17 cellular contexts compared by ENCODE assay signal in the genomic region with DNA sequence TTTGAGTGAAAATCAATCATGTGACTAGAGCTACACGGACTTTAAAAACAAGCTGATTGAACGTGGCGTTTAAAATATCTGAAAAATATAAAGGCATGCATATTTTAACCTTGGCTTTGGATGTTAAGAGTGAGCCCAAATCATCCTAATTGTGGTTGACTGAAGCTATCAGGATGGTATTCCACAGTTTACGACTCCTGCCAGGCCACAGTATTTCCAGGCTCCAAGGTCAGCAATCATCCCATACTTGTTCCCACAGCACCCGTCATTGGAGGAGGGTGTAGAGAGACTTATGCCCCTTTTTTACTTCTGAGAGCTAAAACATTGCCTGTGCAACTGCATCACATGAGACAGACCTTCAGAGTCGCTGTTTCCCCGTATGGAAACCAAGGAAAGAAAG. TPM values are rescaled to one million over a fixed set of nuclear protein-coding genes. Genes with fewer than 3 reads are reported as not detected.
DNase-seq lines count a peak whose midpoint lies in the region; ATAC-seq, FAIRE-seq and TF ChIP-seq lines count a peak whose summit lies in the region.
"Had no signal": no experiment of that assay in that cellular context is flagged by ENCODE, and none has a peak within 500 bp of the region (broad histone marks: within the 10 kb centered on the region; RNA-seq: fewer than 3 reads in every experiment).

No MANE protein-coding gene starts in this region.

- H3K79me1 ChIP-seq in H1 (ENCODE audit: low read depth, low read length): no peaks in the 10 kb centered on the region
- H3K79me1 ChIP-seq in mesendoderm (ENCODE audit: low read length): no peaks in the 10 kb centered on the region

- H3K56ac ChIP-seq in H1 (replicated peaks; ENCODE audit: insufficient read length, low read depth, low read length): no peak overlapping the region
- H3K56ac ChIP-seq in mesendoderm (ENCODE audit: low read length): no peak overlapping the region

- H4K8ac ChIP-seq in H1 (ENCODE audit: extremely low read depth, insufficient read depth, low read length) (no peak overlapping the region), mesendoderm (ENCODE audit: low read depth, low read length) (no peak overlapping the region)

- H3K79me2 ChIP-seq in SK-N-SH (ENCODE audit: insufficient read depth) (no peaks in the 10 kb centered on the region), H1 (ENCODE audit: control insufficient read depth in 1 of 2, insufficient read depth in 2 of 2, low read length in 2 of 2) (no peaks in the 10 kb centered on the region), mesendoderm (ENCODE audit: control insufficient read depth, insufficient read depth, low read length) (no peaks in the 10 kb centered on the region)

- H3K9ac ChIP-seq in SK-N-SH (no peak overlapping the region), H1 (replicated peaks in 1 of 4; ENCODE audit: extremely low read depth in 1 of 4, low read depth in 3 of 4, low read length in 3 of 4) (no peak overlapping the region), mesendoderm (ENCODE audit: low read length) (no peak overlapping the region), stomach smooth muscle (ENCODE audit: low read length in 2 of 2) (no peak overlapping the region)

- POLR2A ChIA-PET in SK-N-SH (lab: Yijun Ruan, JAX) (no interaction called here), H1 (lab: Charles Lee; ENCODE audit: partially characterized antibody) (no interaction called here)

- H2BK15ac ChIP-seq in H1 (ENCODE audit: low read length): no peak overlapping the region
- H2BK15ac ChIP-seq in mesendoderm (replicated peaks; ENCODE audit: low read depth): no peak overlapping the region

- no peak overlapping the region for H3K14ac ChIP-seq in H1 (ENCODE audit: insufficient read length)

- H3F3A ChIP-seq in SK-N-SH (replicated peaks; ENCODE audit: insufficient read depth): no peaks in the 10 kb centered on the region

- ATAC-seq in GM19351 (IDR thresholded peaks at IDR 0.05; ENCODE audit: unreplicated experiment): no peak
- ATAC-seq: CD8-positive, alpha-beta T cell; HCT116 had no signal

- H2AFZ ChIP-seq in SK-N-SH (ENCODE audit: low read depth) (no peak overlapping the region; the same call in 1 of the 2 replicates), H1 (ENCODE audit: low read length) (0 out of 2 replicates have a peak overlapping the region, but pooled peaks have one; percentile 31)

- H3K23me2 ChIP-seq in H1 (ENCODE audit: low read depth, low read length): no peaks in the 10 kb centered on the region

- H3K4me3 ChIP-seq in SK-N-SH (ENCODE audit: low read depth in 2 of 2, low read length in 1 of 2): no peak overlapping the region
- no peak overlapping the region for H3K4me3 ChIP-seq in H1 (ENCODE audit: extremely low read depth in 1 of 4, insufficient read depth in 2 of 4, low read depth in 3 of 4, low read length in 4 of 4)
- H3K4me3 ChIP-seq in mesendoderm (ENCODE audit: low read length): no peak overlapping the region
- peak overlapping the region; percentile 36 to 47 for H3K4me3 ChIP-seq in stomach smooth muscle (ENCODE audit: low read length in 2 of 2)
- H3K4me3 ChIP-seq in ascending aorta: no peak overlapping the region

- no peak for TF ChIP-seq POLR2A in H1 (IDR thresholded peaks at IDR 0.05; ENCODE audit: control extremely low read depth in 1 of 2, low read depth in 2 of 2, low read length in 2 of 2)

- WGBS in SK-N-SH (ENCODE audit: low lambda C conversion rate): 51% methylated on average over 7 of the region's 7 CpGs
- 87% methylated on average over 7 of the region's 7 CpGs; no CpG with 5 or more reads in 1 of the 2 experiments for WGBS in H1 (ENCODE audit: extremely low coverage in 1 of 2, insufficient coverage in 1 of 2, insufficient read length in 1 of 2, insufficient replicate concordance in 2 of 2, low coverage in 1 of 2, low lambda C conversion rate in 2 of 2, missing lambda C conversion rate in 1 of 2), 2 experiments
- WGBS in mesendoderm (ENCODE audit: extremely low coverage, insufficient coverage, low lambda C conversion rate): no CpG with 5 or more reads among the region's 7 CpGs

- TF ChIP-seq EP300 in SK-N-SH (IDR thresholded peaks at IDR 0.05; ENCODE audit: borderline replicate concordance in 1 of 2, low read depth in 1 of 2, low read length in 1 of 2) (peak; percentile 15 to 56; a peak in 3 of 4 replicates), H1 (IDR thresholded peaks at IDR 0.05; ENCODE audit: borderline replicate concordance in 1 of 2, low read depth in 2 of 2, low read length in 2 of 2) (no peak)

- intact Hi-C loops in ascending aorta (cut with DNase I): no loop called here

- H3K4me1 ChIP-seq in SK-N-SH (ENCODE audit: control insufficient read depth in 1 of 2, insufficient read depth in 2 of 2, low read depth in 1 of 2, low read length in 1 of 2): peaks cover 0 to 2% of the 10 kb centered on the region in 2 experiments; a peak in 2 of 4 replicates
- H3K4me1 ChIP-seq in H1 (replicated peaks in 1 of 4; ENCODE audit: control insufficient read depth in 3 of 4, insufficient read depth in 4 of 4, low read length in 3 of 4): no peaks in the 10 kb centered on the region
- H3K4me1 ChIP-seq in mesendoderm (ENCODE audit: control insufficient read depth, low read depth, low read length): no peaks in the 10 kb centered on the region
- no peaks in the 10 kb centered on the region for H3K4me1 ChIP-seq in stomach smooth muscle (ENCODE audit: control insufficient read depth, insufficient read depth, low read length)
- H3K4me1 ChIP-seq in ascending aorta: no peaks in the 10 kb centered on the region

- no peak overlapping the region for H2BK20ac ChIP-seq in H1 (ENCODE audit: low read length)

- H2BK5ac ChIP-seq in H1 (ENCODE audit: low read depth, low read length): no peak overlapping the region
- no peak overlapping the region for H2BK5ac ChIP-seq in mesendoderm (ENCODE audit: low read length)

- H3K9me3 ChIP-seq in SK-N-SH (no peaks in the 10 kb centered on the region), H1 (ENCODE audit: insufficient read depth in 2 of 2, low read depth in 1 of 2, low read length in 1 of 2) (no peaks in the 10 kb centered on the region), stomach smooth muscle (ENCODE audit: control insufficient read depth in 2 of 2, low read length in 2 of 2) (no peaks in the 10 kb centered on the region), ascending aorta (no peaks in the 10 kb centered on the region)
- H3K9me3 ChIP-seq: BE2C had no signal

- H3K27ac ChIP-seq in SK-N-SH (ENCODE audit: low read depth in 2 of 2, low read length in 1 of 2) (peak overlapping the region in 1 of 2 experiments; percentile 79; a peak in 2 of 4 replicates), H1 (ENCODE audit: low read depth, low read length) (no peak overlapping the region), mesendoderm (ENCODE audit: low read depth, low read length) (no peak overlapping the region), stomach smooth muscle (ENCODE audit: low read length) (peak overlapping the region; percentile 7), ascending aorta (no peak overlapping the region)

- DNase-seq in SK-N-SH: no peak
- DNase-seq in H1 (ENCODE audit: low read depth in 1 of 2, low spot score in 2 of 2): no peak
- peak; percentile 32 for DNase-seq in mesendoderm
- DNase-seq in iPS-NIHi11 (ENCODE audit: low spot score): no peak
- no peak for DNase-seq in ascending aorta (ENCODE audit: low spot score in 2 of 2)
- DNase-seq: BE2C; CD8-positive, alpha-beta T cell; NCI-H1417 treated with DMSO at 0.1 percent for 48 hours; NCI-H1930; NCI-H446; NCI-H69; NK-92 treated with Interleukin-12 subunit alpha and Interleukin-12 subunit beta, amount 100 ng/mL, for 24 hours; OCI-M1; SHP77 treated with DMSO at 0.1 percent for 48 hours had no signal

- CTCF ChIA-PET in SK-N-SH (lab: Yijun Ruan, JAX): interaction anchor here (1.3 to 2.7 kb wide), 4 partner anchors 12 to 659 kb away, joined by 4 to 9 read pairs (median 6); no protein-coding TSS in a partner anchor
- CTCF ChIA-PET in H1 (lab: Charles Lee; ENCODE audit: partially characterized antibody): interaction anchor here (1.1 kb wide), 1 partner anchor 18 kb away, joined by 3 read pairs; no protein-coding TSS in a partner anchor

- H4K91ac ChIP-seq in H1 (replicated peaks; ENCODE audit: insufficient read length, low read length): no peak overlapping the region

- H4K5ac ChIP-seq in H1 (ENCODE audit: insufficient read length, low read depth, low read length): no peak overlapping the region
- no peak overlapping the region for H4K5ac ChIP-seq in mesendoderm (ENCODE audit: low read length)

- no peak overlapping the region for H3K4ac ChIP-seq in H1 (replicated peaks; ENCODE audit: insufficient read length, low read depth, low read length)
- no peak overlapping the region for H3K4ac ChIP-seq in mesendoderm (ENCODE audit: low read depth, low read length)

- H3K27me3 ChIP-seq in SK-N-SH (ENCODE audit: insufficient read depth): no peaks in the 10 kb centered on the region
- no peaks in the 10 kb centered on the region for H3K27me3 ChIP-seq in H1 (replicated peaks in 1 of 4; ENCODE audit: control insufficient read depth in 3 of 4, extremely low read depth in 1 of 4, insufficient read depth in 3 of 4, low read length in 3 of 4)
- H3K27me3 ChIP-seq in mesendoderm (ENCODE audit: insufficient read depth, low read length, poor library complexity): no peaks in the 10 kb centered on the region
- no peaks in the 10 kb centered on the region for H3K27me3 ChIP-seq in stomach smooth muscle (ENCODE audit: control insufficient read depth in 1 of 2, insufficient read depth in 2 of 2, low read length in 2 of 2)
- no peaks in the 10 kb centered on the region for H3K27me3 ChIP-seq in ascending aorta
- H3K27me3 ChIP-seq: BE2C had no signal

- no peak for FAIRE-seq in H1 (lab: Jason Lieb, UNC)

- H3K36me3 ChIP-seq in SK-N-SH (replicated peaks in 1 of 2; ENCODE audit: control insufficient read depth in 1 of 2, insufficient read depth in 2 of 2, low read length in 1 of 2) (no peaks in the 10 kb centered on the region), H1 (ENCODE audit: control insufficient read depth in 2 of 4, insufficient read depth in 4 of 4, low read length in 3 of 4) (no peaks in the 10 kb centered on the region), mesendoderm (ENCODE audit: control insufficient read depth, insufficient read depth, low read length) (no peaks in the 10 kb centered on the region), stomach smooth muscle (ENCODE audit: control insufficient read depth in 2 of 2, insufficient read depth in 2 of 2, low read length in 2 of 2) (no peaks in the 10 kb centered on the region), ascending aorta (no peaks in the 10 kb centered on the region)
- H3K36me3 ChIP-seq: BE2C had no signal

- H3K9me2 ChIP-seq in SK-N-SH: no peaks in the 10 kb centered on the region

- H2BK12ac ChIP-seq in H1 (ENCODE audit: low read depth, low read length): no peak overlapping the region

- TF ChIP-seq RAD21 in SK-N-SH (IDR thresholded peaks at IDR 0.05; ENCODE audit: low read length): no peak
- TF ChIP-seq RAD21 in H1 (IDR thresholded peaks at IDR 0.05 in 1 of 2, conservative IDR thresholded peaks at IDR 0.05 in 1 of 2; ENCODE audit: low read depth in 2 of 2, low read length in 2 of 2): no peak

- no peaks in the 10 kb centered on the region for H4K20me1 ChIP-seq in SK-N-SH (ENCODE audit: insufficient read depth)
- H4K20me1 ChIP-seq in H1 (replicated peaks in 1 of 2; ENCODE audit: control insufficient read depth in 1 of 2, insufficient read depth in 2 of 2, low read length in 2 of 2): no peaks in the 10 kb centered on the region

- H2AK5ac ChIP-seq in H1 (ENCODE audit: low read depth, low read length) (no peak overlapping the region), mesendoderm (ENCODE audit: low read length) (no peak overlapping the region)

- H3K23ac ChIP-seq in H1 (ENCODE audit: insufficient read length): no peak overlapping the region
- no peak overlapping the region for H3K23ac ChIP-seq in mesendoderm (ENCODE audit: low read length)

- H2BK120ac ChIP-seq in H1 (replicated peaks; ENCODE audit: low read depth, low read length) (no peak overlapping the region), mesendoderm (ENCODE audit: low read depth, low read length) (no peak overlapping the region)

- H3K4me2 ChIP-seq in SK-N-SH (no peak overlapping the region), H1 (ENCODE audit: insufficient read depth in 1 of 2, low read depth in 2 of 2, low read length in 2 of 2) (no peak overlapping the region), mesendoderm (ENCODE audit: low read length) (no peak overlapping the region)

- TF ChIP-seq CTCF in SK-N-SH (IDR thresholded peaks at IDR 0.05) (no peak), H1 (IDR thresholded peaks at IDR 0.05; ENCODE audit: control extremely low read depth in 1 of 3, insufficient read depth in 1 of 3, low read depth in 1 of 3, low read length in 3 of 3) (no peak), ascending aorta (IDR thresholded peaks at IDR 0.05) (no peak)

- H3K18ac ChIP-seq in H1 (ENCODE audit: extremely low read depth, low read length): no peak overlapping the region
- no peak overlapping the region for H3K18ac ChIP-seq in mesendoderm (ENCODE audit: low read length)

RNA-seq across cellular contexts. Expression of a gene that starts 43.2 kb away (rescaled TPM):
- 10.9 and 14.6 TPM in 2 replicates for polyA plus RNA-seq in SK-N-SH (2012; rRNA removed)
- 20.9 and 23.8 TPM in 2 replicates for polyA plus RNA-seq in SK-N-SH (2012; cell fraction: cytosol; rRNA removed)
- polyA plus RNA-seq in SK-N-SH (2012; cell fraction: nucleus; rRNA removed): 5.0 and 5.9 TPM in 2 replicates
- 7.8 and 11.1 TPM in 2 replicates for total RNA-seq in H1 (2021; fragmentation: NEBNext Ultra II Directional; extraction: Animal tissue kit (Norgen Biotek cat#: 25700))
- polyA plus RNA-seq in H1 (2011; rRNA removed): 1.8 and 2.1 TPM in 2 replicates
- polyA plus RNA-seq in H1 (2011; cell fraction: cytosol; rRNA removed): 2.6 TPM
- polyA plus RNA-seq in H1 (2011; cell fraction: nucleus; rRNA removed): 1.7 TPM
- polyA plus RNA-seq in H1 (2012, experiment 1 of 2): 2.8 to 4.9 TPM (median 3.9 TPM) in 4 replicates
- polyA plus RNA-seq in H1 (2012, experiment 2 of 2): 0.91 TPM
- polyA plus RNA-seq in H1 (2013, experiment 1 of 2): 6.1 TPM
- polyA plus RNA-seq in H1 (2013, experiment 2 of 2): 7.1 TPM
- 5.9 and 7.3 TPM in 2 replicates for polyA minus RNA-seq in H1 (2011; rRNA and poly(A)+ RNA removed)
- 3.2 TPM for polyA minus RNA-seq in H1 (2011; cell fraction: cytosol; rRNA and poly(A)+ RNA removed)
- 4.2 TPM for polyA minus RNA-seq in H1 (2011; cell fraction: nucleus; rRNA and poly(A)+ RNA removed)
- 4.6 TPM for polyA plus RNA-seq in mesendoderm (2013, experiment 1 of 2)
- polyA plus RNA-seq in mesendoderm (2013, experiment 2 of 2): 4.8 TPM
- total RNA-seq in ascending aorta: 65.3 TPM

Comparison
In these comparisons a context has a peak if more than half of its experiments do, and no peak if none do; other contexts are left out.
1. H3K4me3 ChIP-seq: peak in stomach smooth muscle (2 of 2); none in SK-N-SH (0 of 2), H1 (0 of 4), mesendoderm (single experiment) and ascending aorta (0 of 2).